16 cellular contexts compared by ENCODE assay signal in the genomic region with DNA sequence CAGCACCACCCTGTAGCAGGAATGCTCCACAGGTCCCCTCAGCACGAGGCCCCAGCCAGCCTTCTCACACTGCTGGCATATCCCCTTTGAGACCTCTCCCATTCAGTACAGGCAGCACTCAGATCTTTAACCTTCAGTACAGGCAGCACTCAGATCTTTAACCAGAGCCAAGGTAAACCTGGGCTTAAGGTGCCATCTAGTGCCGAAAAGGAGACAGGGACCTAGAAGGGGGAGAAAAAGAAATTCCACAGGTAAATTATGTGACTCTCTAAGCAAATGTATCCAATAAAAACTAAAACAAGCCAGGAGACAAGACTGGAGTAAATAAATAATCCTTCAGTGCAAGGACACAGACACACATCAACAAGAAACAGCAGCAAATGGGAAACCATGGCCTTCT.
DNase-seq lines count a peak whose midpoint lies in the region; TF ChIP-seq lines count a peak whose summit lies in the region.
"Had no signal": no experiment of that assay in that cellular context is flagged by ENCODE, and none has a peak within 500 bp of the region (broad histone marks: within the 10 kb centered on the region; RNA-seq: fewer than 3 reads in every experiment).

No MANE protein-coding gene starts in this region.

- no peaks in the 10 kb centered on the region for H4K20me1 ChIP-seq in neural cell (ENCODE audit: insufficient read depth)

- H3K9me3 ChIP-seq in neural cell (ENCODE audit: low read length), result no peaks in the 10 kb centered on the region

- H3F3A ChIP-seq in neural cell (ENCODE audit: insufficient read depth, low read length, poor library complexity, severe bottlenecking), result no peaks in the 10 kb centered on the region

- no peaks in the 10 kb centered on the region for H3K79me2 ChIP-seq in neural cell (replicated peaks; ENCODE audit: insufficient read depth, low read length)

- no peak overlapping the region for H2AFZ ChIP-seq in neural cell (ENCODE audit: low read depth, low read length)

- no peaks in the 10 kb centered on the region for H3K27me3 ChIP-seq in neural cell (ENCODE audit: insufficient read depth, low read depth, low read length)
- H3K27me3 ChIP-seq: stomach had no signal

- no peak overlapping the region for H3K4me2 ChIP-seq in neural cell (ENCODE audit: low read length)

- no peak overlapping the region for H3K27ac ChIP-seq in neural cell (ENCODE audit: low read length)
- H3K27ac ChIP-seq: SJCRH30, stomach had no signal

- TF ChIP-seq EP300 in neural cell (conservative IDR thresholded peaks at IDR 0.05; ENCODE audit: poor library complexity, severe bottlenecking), result no peak

- no peak overlapping the region for H3K9ac ChIP-seq in neural cell (ENCODE audit: low read length)

- H3K4me3 ChIP-seq in neural cell (ENCODE audit: low read length), result no peak overlapping the region
- H3K4me3 ChIP-seq: SJCRH30, stomach had no signal

- no peaks in the 10 kb centered on the region for H3K36me3 ChIP-seq in neural cell (ENCODE audit: insufficient read depth, low read length)
- H3K36me3 ChIP-seq: SJCRH30, stomach had no signal

- TF ChIP-seq CTCF in neural cell (IDR thresholded peaks at IDR 0.05; ENCODE audit: poor library complexity, severe bottlenecking), result peak; percentile 50

- H3K9me2 ChIP-seq in neural cell (ENCODE audit: insufficient read depth, low read length), result no peaks in the 10 kb centered on the region

- DNase-seq in NCI-H2171 treated with DMSO at 0.1 percent for 48 hours (lab: John Stamatoyannopoulos, UW) (peak; percentile 59), NCI-H2171 (lab: John Stamatoyannopoulos, UW) (no peak), NCI-H146 treated with DMSO at 0.1 percent for 48 hours (lab: John Stamatoyannopoulos, UW; ENCODE audit: unreplicated experiment) (peak; percentile 23), RKO (ENCODE audit: low spot score) (peak; percentile 21), GM03348 (ENCODE audit: low spot score) (no peak), KG1 (lab: John Stamatoyannopoulos, UW) (no peak)
- no peak for DNase-seq in stimulated activated CD4-positive, alpha-beta T cell treated with anti-CD3 and anti-CD28 coated beads, Interleukin-4, amount 100 ng/mL, for 4 hours
- DNase-seq: activated CD8-positive, alpha-beta T cell treated with anti-CD3 and anti-CD28 coated beads for 36 hours; amniotic stem cell; CD4-positive, CD25-positive, alpha-beta regulatory T cell; central memory CD4-positive, alpha-beta T cell; left ventricle myocardium superior; NCI-H1436; SJCRH30; stomach had no signal

- TF ChIP-seq RAD21 in neural cell (conservative IDR thresholded peaks at IDR 0.05), result peak; percentile 65

TF ChIP-seq in neural cell, 6 proteins besides CTCF, POLR2A, EP300 and RAD21:
- TF ChIP-seq MXI1 (conservative IDR thresholded peaks at IDR 0.05; ENCODE audit: poor library complexity, severe bottlenecking) (no peak), SMC3 (conservative IDR thresholded peaks at IDR 0.05; ENCODE audit: poor library complexity) (peak; percentile 55)

Comparison
In these comparisons a context has a peak if more than half of its experiments do, and no peak if none do; other contexts are left out.
1. DNase-seq: peak in NCI-H2171 treated with DMSO at 0.1 percent for 48 hours (single experiment), NCI-H146 treated with DMSO at 0.1 percent for 48 hours (single experiment) and RKO (single experiment); none in NCI-H2171 (single experiment), GM03348 (single experiment), stimulated activated CD4-positive, alpha-beta T cell treated with anti-CD3 and anti-CD28 coated beads, Interleukin-4, amount 100 ng/mL, for 4 hours (0 of 2) and KG1 (single experiment).